In genomic region chr14:61609143-61609851, GRCh38 we compare ENCODE assay signal across 10 cellular contexts.
DNase-seq lines count a peak whose midpoint lies in the region; ATAC-seq and TF ChIP-seq lines count a peak whose summit lies in the region.
"Had no signal": no experiment of that assay in that cellular context is flagged by ENCODE, and none has a peak within 500 bp of the region (broad histone marks: within the 10 kb centered on the region; RNA-seq: fewer than 3 reads in every experiment).

No MANE protein-coding gene starts in this region.

- no peaks in the 10 kb centered on the region for H3K27me3 Mint-ChIP-seq in activated T-cell treated with anti-CD3 and anti-CD28 coated beads, Interleukin-2, amount 50 U/mL, for 24 hours
- H3K27me3 Mint-ChIP-seq: central memory CD8-positive, alpha-beta T cell had no signal

- H3K4me3 ChIP-seq in MG63 (no peak overlapping the region), Peyer's patch (no peak overlapping the region)

- TF ChIP-seq CTCF in Peyer's patch (IDR thresholded peaks at IDR 0.05): no peak

- no peaks in the 10 kb centered on the region for H3K36me3 Mint-ChIP-seq in activated T-cell treated with anti-CD3 and anti-CD28 coated beads, Interleukin-2, amount 50 U/mL, for 24 hours (ENCODE audit: low read depth)

- H3K27ac ChIP-seq in Peyer's patch: peak overlapping the region in 1 of 4 donors; percentile 14

- no peaks in the 10 kb centered on the region for H3K9me3 ChIP-seq in MG63
- H3K9me3 ChIP-seq in Peyer's patch: no peaks in the 10 kb centered on the region

- no peaks in the 10 kb centered on the region for H3K9me3 Mint-ChIP-seq in activated T-cell treated with anti-CD3 and anti-CD28 coated beads, Interleukin-2, amount 50 U/mL, for 24 hours
- H3K9me3 Mint-ChIP-seq: central memory CD8-positive, alpha-beta T cell had no signal

- H3K36me3 ChIP-seq in MG63: no peaks in the 10 kb centered on the region
- no peaks in the 10 kb centered on the region for H3K36me3 ChIP-seq in Peyer's patch

- no peaks in the 10 kb centered on the region for H3K4me1 ChIP-seq in Peyer's patch

- H3K4me3 Mint-ChIP-seq in activated T-cell treated with anti-CD3 and anti-CD28 coated beads, Interleukin-2, amount 50 U/mL, for 24 hours: no peak overlapping the region
- H3K4me3 Mint-ChIP-seq: central memory CD8-positive, alpha-beta T cell had no signal

- ATAC-seq in GM21423 (IDR thresholded peaks at IDR 0.05; ENCODE audit: unreplicated experiment): no peak

- peaks cover 14% of the 10 kb centered on the region for H3K4me1 Mint-ChIP-seq in activated T-cell treated with anti-CD3 and anti-CD28 coated beads, Interleukin-2, amount 50 U/mL, for 24 hours (ENCODE audit: low read depth)
- H3K4me1 Mint-ChIP-seq: central memory CD8-positive, alpha-beta T cell had no signal

- H3K27me3 ChIP-seq in MG63: no peaks in the 10 kb centered on the region
- no peaks in the 10 kb centered on the region for H3K27me3 ChIP-seq in Peyer's patch

- H3K27ac Mint-ChIP-seq in activated T-cell treated with anti-CD3 and anti-CD28 coated beads, Interleukin-2, amount 50 U/mL, for 24 hours: no peak overlapping the region

- peak; percentile 81 for DNase-seq in MG63
- peak in 33 of 56 donors; percentile 2 to 72 (median 27) for DNase-seq in amygdala (lab: John Stamatoyannopoulos, UW)
- peak; percentile 51 for DNase-seq in iPS DF 4.7 (ENCODE audit: extremely low read depth, low spot score)
- DNase-seq in stromal cell of bone marrow (ENCODE audit: low read depth): peak; percentile 76
- no peak for DNase-seq in activated T-cell treated with anti-CD3 and anti-CD28 coated beads, Interleukin-2, amount 50 U/mL, for 24 hours
- DNase-seq in SW480 (ENCODE audit: low spot score): no peak
- DNase-seq in Peyer's patch: no peak
- DNase-seq: OCI-M1 had no signal

- no peak for TF ChIP-seq POLR2A in Peyer's patch (IDR thresholded peaks at IDR 0.05)

Comparison
In these comparisons a context has a peak if more than half of its experiments do, and no peak if none do; other contexts are left out.
1. DNase-seq: peak in MG63 (single experiment), amygdala (33 of 56), iPS DF 4.7 (single experiment) and stromal cell of bone marrow (single experiment); none in activated T-cell treated with anti-CD3 and anti-CD28 coated beads, Interleukin-2, amount 50 U/mL, for 24 hours (single experiment), SW480 (single experiment) and Peyer's patch (0 of 3).